15 cellular contexts compared by ENCODE assay signal in the genomic region with DNA sequence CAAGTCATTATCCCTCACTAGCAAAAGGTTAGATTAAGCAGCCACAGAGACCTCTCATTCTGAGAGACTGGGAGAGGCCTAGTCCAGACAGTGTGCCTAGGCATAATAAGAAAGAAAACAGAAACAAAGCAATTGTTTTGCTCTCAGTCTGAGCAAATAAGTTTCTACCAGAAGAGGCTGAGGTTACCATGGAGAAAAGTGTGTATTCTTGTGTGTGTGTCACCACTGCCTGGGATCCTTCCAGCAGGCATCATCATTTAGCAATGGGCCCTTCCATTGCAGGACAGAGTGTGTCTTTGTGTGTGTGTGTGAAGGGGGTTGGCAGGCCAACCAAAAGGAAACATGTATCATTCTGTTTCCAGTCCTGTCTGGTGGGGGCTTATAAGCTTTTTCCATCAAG. TPM values are rescaled to one million over a fixed set of nuclear protein-coding genes. Genes with fewer than 3 reads are reported as not detected.
DNase-seq lines count a peak whose midpoint lies in the region; ATAC-seq, FAIRE-seq and TF ChIP-seq lines count a peak whose summit lies in the region.
"Had no signal": no experiment of that assay in that cellular context is flagged by ENCODE, and none has a peak within 500 bp of the region (broad histone marks: within the 10 kb centered on the region; RNA-seq: fewer than 3 reads in every experiment).

No MANE protein-coding gene starts in this region.

- H3K79me1 ChIP-seq in mesenchymal stem cell (replicated peaks; ENCODE audit: low read length, poor library complexity, severe bottlenecking) = peaks cover 30% of the 10 kb centered on the region

- H2BK12ac ChIP-seq in mesenchymal stem cell (ENCODE audit: low read length in 2 of 2) = no peak overlapping the region

- no peak overlapping the region for H3K27ac Mint-ChIP-seq in natural killer cell treated with Interleukin-12 subunit alpha and Interleukin-12 subunit beta and Interleukin-15 and Interleukin-18, amount 100 ng/mL, for 72 hours
- H3K27ac Mint-ChIP-seq in natural killer cell = no peak overlapping the region

- no peaks in the 10 kb centered on the region for H3K36me3 Mint-ChIP-seq in natural killer cell treated with Interleukin-12 subunit alpha and Interleukin-12 subunit beta and Interleukin-15 and Interleukin-18, amount 100 ng/mL, for 72 hours
- no peaks in the 10 kb centered on the region for H3K36me3 Mint-ChIP-seq in natural killer cell

- H3K4me2 ChIP-seq in mesenchymal stem cell (ENCODE audit: low read length, poor library complexity, severe bottlenecking) = no peak overlapping the region

- DNase-seq in natural killer cell treated with Interleukin-12 subunit alpha and Interleukin-12 subunit beta and Interleukin-15 and Interleukin-18, amount 100 ng/mL, for 72 hours (ENCODE audit: low spot score) = peak; percentile 22
- DNase-seq in natural killer cell = no peak
- DNase-seq in dedifferentiated amniotic fluid mesenchymal stem cell (ENCODE audit: extremely low spot score) = peak; percentile 28
- DNase-seq in mesenchymal stem cell = peak; percentile 86
- no peak for DNase-seq in activated gamma-delta T cell (lab: John Stamatoyannopoulos, UW)
- DNase-seq in RCC 7860 (ENCODE audit: low spot score) = no peak

- H3K4me3 ChIP-seq in mesenchymal stem cell (ENCODE audit: insufficient read depth in 1 of 2, low read depth in 1 of 2, low read length in 2 of 2) = no peak overlapping the region
- H3K4me3 ChIP-seq: ascending aorta, lung, skin epidermis had no signal

- H4K8ac ChIP-seq in mesenchymal stem cell (ENCODE audit: low read length) = no peak overlapping the region

- intact Hi-C loops in natural killer cell (cut with micrococcal nuclease) = no loop called here

- H3K27me3 ChIP-seq in mesenchymal stem cell (ENCODE audit: control insufficient read depth in 1 of 2, insufficient read depth in 1 of 2, low read length in 2 of 2) = peaks cover 0 to 20% of the 10 kb centered on the region in 2 experiments
- H3K27me3 ChIP-seq: ascending aorta had no signal

- no peak overlapping the region for H3K18ac ChIP-seq in mesenchymal stem cell (ENCODE audit: low read depth in 1 of 2, low read length in 2 of 2)

- no peak overlapping the region for H2AFZ ChIP-seq in mesenchymal stem cell (ENCODE audit: low read depth, low read length)

- peaks cover 7 to 34% of the 10 kb centered on the region in 2 experiments for H3K36me3 ChIP-seq in mesenchymal stem cell (ENCODE audit: control insufficient read depth in 1 of 2, insufficient read depth in 2 of 2, low read depth in 1 of 2, low read length in 2 of 2)

- H2BK5ac ChIP-seq in mesenchymal stem cell (ENCODE audit: low read depth, low read length, poor library complexity, severe bottlenecking) = no peak overlapping the region

- no peaks in the 10 kb centered on the region for H3K4me1 Mint-ChIP-seq in natural killer cell treated with Interleukin-12 subunit alpha and Interleukin-12 subunit beta and Interleukin-15 and Interleukin-18, amount 100 ng/mL, for 72 hours (ENCODE audit: low read depth in 2 of 2)
- no peaks in the 10 kb centered on the region for H3K4me1 Mint-ChIP-seq in natural killer cell

- peaks cover 22 to 23% of the 10 kb centered on the region in 2 donors for H3K27me3 Mint-ChIP-seq in natural killer cell treated with Interleukin-12 subunit alpha and Interleukin-12 subunit beta and Interleukin-15 and Interleukin-18, amount 100 ng/mL, for 72 hours
- H3K27me3 Mint-ChIP-seq in natural killer cell (ENCODE audit: low read depth in 2 of 2) = peaks cover 11 to 13% of the 10 kb centered on the region in 2 donors

- no peak overlapping the region for H3K27ac ChIP-seq in mesenchymal stem cell (ENCODE audit: low read length, poor library complexity, severe bottlenecking)
- H3K27ac ChIP-seq: C4-2B, HL-60 had no signal

- no peak overlapping the region for H2AK5ac ChIP-seq in mesenchymal stem cell (ENCODE audit: low read length, severe bottlenecking)

- H3K14ac ChIP-seq in mesenchymal stem cell (ENCODE audit: low read length in 2 of 2) = no peak overlapping the region

- no peak for TF ChIP-seq CTCF in natural killer cell (IDR thresholded peaks at IDR 0.05)

- H3K9me3 ChIP-seq in mesenchymal stem cell (ENCODE audit: control insufficient read depth, low read length) = no peaks in the 10 kb centered on the region
- H3K9me3 ChIP-seq: ascending aorta had no signal

- FAIRE-seq in RCC 7860 (lab: Jason Lieb, UNC) = no peak

- no peak overlapping the region for H3K23ac ChIP-seq in mesenchymal stem cell (ENCODE audit: low read length in 2 of 2)

- H3K9me3 Mint-ChIP-seq in natural killer cell treated with Interleukin-12 subunit alpha and Interleukin-12 subunit beta and Interleukin-15 and Interleukin-18, amount 100 ng/mL, for 72 hours = no peaks in the 10 kb centered on the region
- no peaks in the 10 kb centered on the region for H3K9me3 Mint-ChIP-seq in natural killer cell

- no peak for ATAC-seq in natural killer cell treated with Interleukin-12 subunit alpha and Interleukin-12 subunit beta and Interleukin-15 and Interleukin-18, amount 100 ng/mL, for 72 hours
- no peak for ATAC-seq in natural killer cell
- ATAC-seq in HG02588 (IDR thresholded peaks at IDR 0.05; ENCODE audit: unreplicated experiment) = no peak
- ATAC-seq in HG02884 (IDR thresholded peaks at IDR 0.05; ENCODE audit: unreplicated experiment) = no peak
- ATAC-seq: SK-N-SH treated with all-trans-retinoic acid at 6 μM for 48 hours had no signal

- no peak overlapping the region for H2BK15ac ChIP-seq in mesenchymal stem cell (ENCODE audit: low read depth, poor library complexity, severe bottlenecking)

- no peak overlapping the region for H4K91ac ChIP-seq in mesenchymal stem cell (ENCODE audit: low read length)

- peak overlapping the region; percentile 84 for H3K9ac ChIP-seq in mesenchymal stem cell (ENCODE audit: low read length)

- no peak overlapping the region for H2BK120ac ChIP-seq in mesenchymal stem cell (ENCODE audit: low read depth, low read length)

- peaks cover 17% of the 10 kb centered on the region for H3K4me1 ChIP-seq in mesenchymal stem cell (ENCODE audit: control insufficient read depth, insufficient read depth, low read depth, low read length)

- H3K4me3 Mint-ChIP-seq in natural killer cell treated with Interleukin-12 subunit alpha and Interleukin-12 subunit beta and Interleukin-15 and Interleukin-18, amount 100 ng/mL, for 72 hours = no peak overlapping the region
- H3K4me3 Mint-ChIP-seq in natural killer cell = no peak overlapping the region

- no peak overlapping the region for H3K4ac ChIP-seq in mesenchymal stem cell (ENCODE audit: low read depth in 1 of 2, low read length in 2 of 2)

RNA-seq across cellular contexts. Expression of a gene that starts 3.7 kb away (rescaled TPM):
- total RNA-seq in natural killer cell treated with Interleukin-12 subunit alpha and Interleukin-12 subunit beta and Interleukin-15 and Interleukin-18, amount 100 ng/mL, for 72 hours = not detected
- total RNA-seq in natural killer cell = not detected
- polyA plus RNA-seq in mesenchymal stem cell (2013, experiment 1 of 2) = 14.1 TPM
- polyA plus RNA-seq in mesenchymal stem cell (2013, experiment 2 of 2) = 13.7 TPM

RNA-seq across cellular contexts. Expression of a gene that starts 8.6 kb away (rescaled TPM):
- total RNA-seq in natural killer cell treated with Interleukin-12 subunit alpha and Interleukin-12 subunit beta and Interleukin-15 and Interleukin-18, amount 100 ng/mL, for 72 hours = under 1 TPM in 1 of 2 donors, not detected in 1; 0.42 TPM
- total RNA-seq in natural killer cell = under 1 TPM in 2 of 3 donors, not detected in 1; 0.28 to 1.00 TPM
- 36.3 TPM for polyA plus RNA-seq in mesenchymal stem cell (2013, experiment 1 of 2)
- 34.3 TPM for polyA plus RNA-seq in mesenchymal stem cell (2013, experiment 2 of 2)

RNA-seq across cellular contexts. Expression of a gene that starts 11.3 kb away (rescaled TPM):
- total RNA-seq in natural killer cell treated with Interleukin-12 subunit alpha and Interleukin-12 subunit beta and Interleukin-15 and Interleukin-18, amount 100 ng/mL, for 72 hours = not detected
- not detected for total RNA-seq in natural killer cell
- not detected for polyA plus RNA-seq in mesenchymal stem cell (2013, experiment 1 of 2)
- polyA plus RNA-seq in mesenchymal stem cell (2013, experiment 2 of 2) = not detected
- total RNA-seq: ascending aorta, glomerular endothelial cell, lung had no signal
- polyA plus RNA-seq: lung had no signal

RNA-seq across cellular contexts. Expression of a gene that starts 15.5 kb away (rescaled TPM):
- not detected for total RNA-seq in natural killer cell treated with Interleukin-12 subunit alpha and Interleukin-12 subunit beta and Interleukin-15 and Interleukin-18, amount 100 ng/mL, for 72 hours
- 1 to 10 TPM in 2 of 3 donors, not detected in 1; 2.9 to 4.5 TPM for total RNA-seq in natural killer cell
- polyA plus RNA-seq in mesenchymal stem cell (2013, experiment 1 of 2) = not detected
- not detected for polyA plus RNA-seq in mesenchymal stem cell (2013, experiment 2 of 2)
- total RNA-seq: glomerular endothelial cell had no signal

RNA-seq across cellular contexts. Expression of a gene that starts 40.1 kb away (rescaled TPM):
- 100 to 1,000 TPM; 182 to 274 TPM for total RNA-seq in natural killer cell treated with Interleukin-12 subunit alpha and Interleukin-12 subunit beta and Interleukin-15 and Interleukin-18, amount 100 ng/mL, for 72 hours
- total RNA-seq in natural killer cell = 100 to 1,000 TPM; 226 to 261 (median 238) TPM
- 111 TPM for polyA plus RNA-seq in mesenchymal stem cell (2013, experiment 1 of 2)
- 101 TPM for polyA plus RNA-seq in mesenchymal stem cell (2013, experiment 2 of 2)

Comparison
In these comparisons a context has a peak if more than half of its experiments do, and no peak if none do; other contexts are left out.
1. DNase-seq: peak in natural killer cell treated with Interleukin-12 subunit alpha and Interleukin-12 subunit beta and Interleukin-15 and Interleukin-18, amount 100 ng/mL, for 72 hours (single experiment), dedifferentiated amniotic fluid mesenchymal stem cell (single experiment) and mesenchymal stem cell (single experiment); none in natural killer cell (single experiment), activated gamma-delta T cell (single experiment) and RCC 7860 (single experiment).